Comparison of ENCODE assay signal across 29 cellular contexts in the genomic region with DNA sequence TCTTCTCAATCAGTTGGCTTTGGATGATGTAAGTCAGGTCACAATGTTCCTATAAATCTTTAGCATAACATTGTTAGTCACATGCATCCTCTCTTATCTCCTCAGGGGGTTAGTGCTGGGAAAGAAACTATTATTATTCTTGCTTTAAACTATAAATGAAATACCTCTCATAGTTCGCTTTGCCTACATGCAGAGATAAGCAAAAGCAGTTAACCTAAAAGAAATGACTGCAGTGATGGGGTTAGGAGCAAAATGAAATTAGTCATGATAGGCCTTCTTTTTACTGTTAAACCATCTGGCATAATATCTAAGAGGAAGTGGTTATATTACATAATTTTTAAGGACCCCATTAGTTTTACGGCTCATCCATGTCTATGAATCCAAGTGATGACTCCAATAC.
DNase-seq lines count a peak whose midpoint lies in the region; ATAC-seq, FAIRE-seq and TF ChIP-seq lines count a peak whose summit lies in the region.
"Had no signal": no experiment of that assay in that cellular context is flagged by ENCODE, and none has a peak within 500 bp of the region (broad histone marks: within the 10 kb centered on the region; RNA-seq: fewer than 3 reads in every experiment).

No MANE protein-coding gene starts in this region.

- no peak overlapping the region for H3K4me3 ChIP-seq in NB4 (ENCODE audit: low read depth, low read length)
- no peak overlapping the region for H3K4me3 ChIP-seq in astrocyte (ENCODE audit: insufficient read depth, low read depth, low read length)
- no peak overlapping the region for H3K4me3 ChIP-seq in uterus
- H3K4me3 ChIP-seq: gastrocnemius medialis, lung, spleen had no signal

- H3K4me3 Mint-ChIP-seq in astrocyte (ENCODE audit: unreplicated experiment) (no peak overlapping the region), osteocyte (ENCODE audit: unreplicated experiment) (no peak overlapping the region)
- H3K4me3 Mint-ChIP-seq: activated CD4-positive, alpha-beta T cell treated with anti-CD3 and anti-CD28 coated beads, Interleukin-2, amount 10 ng/mL, durations not matched to agents 24 days and 14 days; activated naive CD4-positive, alpha-beta T cell treated with anti-CD3 and anti-CD28 coated beads for 36 hours; activated T-cell treated with anti-CD3 and anti-CD28 coated beads, Interleukin-2, amount 50 U/mL, for 72 hours; CD8-positive, alpha-beta T cell had no signal

- no peak for FAIRE-seq in astrocyte (lab: Jason Lieb, UNC)
- FAIRE-seq: GM19239 had no signal

- intact Hi-C loops in uterus (cut with DNase I; ENCODE audit: low total_unique reads), result no loop called here

- peak; percentile 3 for DNase-seq in GF-D8 (lab: John Stamatoyannopoulos, UW)
- peak; percentile 79 for DNase-seq in NB4 (ENCODE audit: low read depth)
- peak; percentile 68 for DNase-seq in astrocyte (ENCODE audit: low read depth)
- no peak for DNase-seq in osteocyte (ENCODE audit: extremely low spot score, unreplicated experiment)
- DNase-seq in midbrain (lab: John Stamatoyannopoulos, UW), result no peak
- no peak for DNase-seq in NCI-H2196 treated with DMSO at 0.1 percent for 48 hours (lab: John Stamatoyannopoulos, UW; ENCODE audit: unreplicated experiment)
- DNase-seq in uterus, result no peak
- DNase-seq: activated CD4-positive, alpha-beta T cell treated with anti-CD3 and anti-CD28 coated beads, Interleukin-2, amount 10 ng/mL, durations not matched to agents 24 days and 14 days; activated naive CD4-positive, alpha-beta T cell treated with anti-CD3 and anti-CD28 coated beads for 36 hours; activated T-cell treated with anti-CD3 and anti-CD28 coated beads, Interleukin-2, amount 50 U/mL, for 72 hours; CD8-positive, alpha-beta T cell; erythroblast; gastrocnemius medialis; kidney; MM.1S; NCI-H1694; NCI-H2171; NCI-H526 treated with DMSO at 0.1 percent for 48 hours; PC-3; SHP77; spleen; stimulated activated CD4-positive, alpha-beta T cell treated with anti-CD3 and anti-CD28 coated beads, Interleukin-4, amount 100 ng/mL, for 1 hour; stimulated activated naive CD4-positive, alpha-beta T cell; T-helper 2 cell had no signal

- ATAC-seq in HG03135 (IDR thresholded peaks at IDR 0.05; ENCODE audit: unreplicated experiment), result no peak
- ATAC-seq: activated T-cell treated with anti-CD3 and anti-CD28 coated beads, Interleukin-2, amount 50 U/mL, for 72 hours; CD8-positive, alpha-beta T cell; gastrocnemius medialis; PC-3 had no signal

- H3K36me3 Mint-ChIP-seq in astrocyte (ENCODE audit: low read depth, unreplicated experiment), result no peaks in the 10 kb centered on the region
- H3K36me3 Mint-ChIP-seq in osteocyte (ENCODE audit: unreplicated experiment), result no peaks in the 10 kb centered on the region
- H3K36me3 Mint-ChIP-seq: CD8-positive, alpha-beta T cell had no signal

- no peak overlapping the region for H3K27ac ChIP-seq in astrocyte (ENCODE audit: low read depth, low read length)
- H3K27ac ChIP-seq in uterus, result no peak overlapping the region
- H3K27ac ChIP-seq: gastrocnemius medialis, neutrophil, spleen, VCaP had no signal

- H3K27ac Mint-ChIP-seq in astrocyte (ENCODE audit: unreplicated experiment), result no peak overlapping the region
- peak overlapping the region; percentile 61 for H3K27ac Mint-ChIP-seq in osteocyte (ENCODE audit: unreplicated experiment)
- H3K27ac Mint-ChIP-seq: activated CD4-positive, alpha-beta T cell treated with anti-CD3 and anti-CD28 coated beads, Interleukin-2, amount 10 ng/mL, durations not matched to agents 24 days and 14 days; activated naive CD4-positive, alpha-beta T cell treated with anti-CD3 and anti-CD28 coated beads for 36 hours; activated T-cell treated with anti-CD3 and anti-CD28 coated beads, Interleukin-2, amount 50 U/mL, for 72 hours; CD8-positive, alpha-beta T cell had no signal

- H3K4me2 ChIP-seq in astrocyte (ENCODE audit: low read length), result no peak overlapping the region

- H3K9me3 ChIP-seq in astrocyte (ENCODE audit: insufficient read depth, low read depth, low read length) (no peaks in the 10 kb centered on the region), uterus (no peaks in the 10 kb centered on the region)
- H3K9me3 ChIP-seq: gastrocnemius medialis, neutrophil, spleen had no signal

- no peak overlapping the region for H2AFZ ChIP-seq in astrocyte (ENCODE audit: low read depth, low read length)

- TF ChIP-seq CTCF in NB4 (IDR thresholded peaks at IDR 0.05; ENCODE audit: low read depth, low read length) (no peak), astrocyte (IDR thresholded peaks at IDR 0.05; ENCODE audit: insufficient read depth, low read depth, low read length) (no peak), osteocyte (IDR thresholded peaks at IDR 0.05) (no peak), uterus (IDR thresholded peaks at IDR 0.05) (no peak)

- H3K27me3 ChIP-seq in astrocyte (ENCODE audit: insufficient read depth, low read length) (no peaks in the 10 kb centered on the region), uterus (no peaks in the 10 kb centered on the region)
- H3K27me3 ChIP-seq: gastrocnemius medialis, neutrophil, spleen had no signal

- H3K9ac ChIP-seq in astrocyte (ENCODE audit: low read length), result no peak overlapping the region

- H3K27me3 Mint-ChIP-seq in astrocyte (ENCODE audit: low read depth, unreplicated experiment) (no peaks in the 10 kb centered on the region), osteocyte (ENCODE audit: unreplicated experiment) (no peaks in the 10 kb centered on the region)

- H3K9me3 Mint-ChIP-seq in astrocyte (ENCODE audit: unreplicated experiment) (no peaks in the 10 kb centered on the region), osteocyte (ENCODE audit: unreplicated experiment) (no peaks in the 10 kb centered on the region)
- H3K9me3 Mint-ChIP-seq: activated CD4-positive, alpha-beta T cell treated with anti-CD3 and anti-CD28 coated beads, Interleukin-2, amount 10 ng/mL, durations not matched to agents 24 days and 14 days; activated naive CD4-positive, alpha-beta T cell treated with anti-CD3 and anti-CD28 coated beads for 36 hours; activated T-cell treated with anti-CD3 and anti-CD28 coated beads, Interleukin-2, amount 50 U/mL, for 72 hours; CD8-positive, alpha-beta T cell had no signal

- no peaks in the 10 kb centered on the region for H4K20me1 ChIP-seq in astrocyte (ENCODE audit: insufficient read depth, low read length)

- H3K79me2 ChIP-seq in astrocyte (ENCODE audit: insufficient read depth, low read length), result no peaks in the 10 kb centered on the region

- H3K4me1 ChIP-seq in astrocyte (ENCODE audit: insufficient read depth, low read length), result no peaks in the 10 kb centered on the region
- H3K4me1 ChIP-seq in uterus, result no peaks in the 10 kb centered on the region
- H3K4me1 ChIP-seq: gastrocnemius medialis, spleen had no signal

- peaks cover 5% of the 10 kb centered on the region for H3K4me1 Mint-ChIP-seq in astrocyte (ENCODE audit: low read depth, unreplicated experiment)
- peaks cover 45% of the 10 kb centered on the region for H3K4me1 Mint-ChIP-seq in osteocyte (ENCODE audit: unreplicated experiment)
- H3K4me1 Mint-ChIP-seq: activated CD4-positive, alpha-beta T cell treated with anti-CD3 and anti-CD28 coated beads, Interleukin-2, amount 10 ng/mL, durations not matched to agents 24 days and 14 days had no signal

- TF ChIP-seq POLR2A in NB4 (IDR thresholded peaks at IDR 0.05; ENCODE audit: extremely low read depth, insufficient read length) (no peak), uterus (IDR thresholded peaks at IDR 0.05) (no peak)

- H3K36me3 ChIP-seq in astrocyte (ENCODE audit: insufficient read depth, low read length) (no peaks in the 10 kb centered on the region), uterus (no peaks in the 10 kb centered on the region)
- H3K36me3 ChIP-seq: gastrocnemius medialis, neutrophil, spleen had no signal

Comparison
In these comparisons a context has a peak if more than half of its experiments do, and no peak if none do; other contexts are left out.
1. DNase-seq: peak in GF-D8 (single experiment), NB4 (single experiment) and astrocyte (single experiment); none in osteocyte (single experiment), midbrain (single experiment), NCI-H2196 treated with DMSO at 0.1 percent for 48 hours (single experiment) and uterus (0 of 2).